In the genomic region with DNA sequence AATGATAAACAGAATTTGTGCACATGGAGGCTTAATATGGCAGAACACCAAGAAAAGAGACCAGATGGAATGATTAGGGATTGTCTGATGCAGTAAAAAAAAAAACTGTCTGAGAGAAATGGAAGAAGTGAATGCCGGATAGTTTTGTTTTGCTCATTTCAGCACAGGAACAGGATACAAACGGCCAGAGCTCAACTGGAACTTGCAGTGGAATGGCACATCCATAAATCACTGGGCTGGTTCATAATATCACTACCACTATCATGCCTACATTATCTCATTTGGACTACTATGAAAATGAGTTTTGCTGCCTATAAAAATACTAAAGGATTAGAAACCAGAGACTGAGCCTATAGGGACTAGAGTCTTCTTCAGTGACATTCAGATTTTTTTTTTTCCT, we compare ENCODE assay signal across 28 cellular contexts. TPM values are rescaled to one million over a fixed set of nuclear protein-coding genes. Genes with fewer than 3 reads are reported as not detected.
A peak's percentile ranks its signal among the peaks of the same experiment; 100 is the strongest.
DNase-seq lines count a peak whose midpoint lies in the region; ATAC-seq, FAIRE-seq and TF ChIP-seq lines count a peak whose summit lies in the region.
"Had no signal": no experiment of that assay in that cellular context is flagged by ENCODE, and none has a peak within 500 bp of the region (broad histone marks: within the 10 kb centered on the region; RNA-seq: fewer than 3 reads in every experiment).

No MANE protein-coding gene starts in this region.

- H4K20me1 ChIP-seq in astrocyte (ENCODE audit: insufficient read depth, low read length) (peaks cover 46% of the 10 kb centered on the region), endothelial cell of umbilical vein (replicated peaks; ENCODE audit: control insufficient read depth, extremely low read depth, insufficient read depth, low read length) (peaks cover 4% of the 10 kb centered on the region)

- CTCF ChIA-PET in endothelial cell of umbilical vein (lab: Charles Lee) = interaction anchor here (1.1 kb wide), 2 partner anchors 78 to 168 kb away, joined by 3 to 4 read pairs; a partner anchor contains a TSS

- H3K4me1 ChIP-seq in astrocyte (ENCODE audit: insufficient read depth, low read length) (peaks cover 4% of the 10 kb centered on the region), endothelial cell of umbilical vein (ENCODE audit: control insufficient read depth, extremely low read depth, insufficient read depth, low read length) (peaks cover 3% of the 10 kb centered on the region)

- peaks cover 45% of the 10 kb centered on the region for H3K4me1 Mint-ChIP-seq in stimulated activated naive CD8-positive, alpha-beta T cell treated with anti-CD3 and anti-CD28 coated beads, Interleukin-15, Interleukin-2, amounts not matched to agents 100 ng/mL and 50 ng/mL, for 24 hours (ENCODE audit: low read depth)
- peaks cover 31% of the 10 kb centered on the region for H3K4me1 Mint-ChIP-seq in stimulated activated naive CD8-positive, alpha-beta T cell treated with anti-CD3 and anti-CD28 coated beads, Interleukin-15, amount 100 ng/mL, for 72 hours
- H3K4me1 Mint-ChIP-seq in astrocyte (ENCODE audit: low read depth, unreplicated experiment) = peaks cover 46% of the 10 kb centered on the region

- no peak overlapping the region for H3K4me3 Mint-ChIP-seq in stimulated activated naive CD8-positive, alpha-beta T cell treated with anti-CD3 and anti-CD28 coated beads, Interleukin-15, Interleukin-2, amounts not matched to agents 100 ng/mL and 50 ng/mL, for 24 hours
- H3K4me3 Mint-ChIP-seq in stimulated activated naive CD8-positive, alpha-beta T cell treated with anti-CD3 and anti-CD28 coated beads, Interleukin-15, amount 100 ng/mL, for 72 hours = no peak overlapping the region
- no peak overlapping the region for H3K4me3 Mint-ChIP-seq in astrocyte (ENCODE audit: unreplicated experiment)
- H3K4me3 Mint-ChIP-seq: CD4-positive, alpha-beta memory T cell had no signal

- FAIRE-seq in astrocyte (lab: Jason Lieb, UNC) (peak; percentile 5), endothelial cell of umbilical vein (lab: Jason Lieb, UNC) (no peak)
- FAIRE-seq: A549, GM12878, HTR-8/SVneo had no signal

- H3K9ac ChIP-seq in astrocyte (ENCODE audit: low read length) (no peak overlapping the region), endothelial cell of umbilical vein (replicated peaks; ENCODE audit: extremely low read depth, insufficient read depth, low read length) (no peak overlapping the region)

- POLR2A ChIA-PET in endothelial cell of umbilical vein (lab: Charles Lee) = no interaction called here

- no TSS peak for BruUV-seq in endothelial cell of umbilical vein (replicated peaks; lab: Mats Ljungman, UMichigan)

- no peaks in the 10 kb centered on the region for H3K9me1 ChIP-seq in endothelial cell of umbilical vein (replicated peaks; ENCODE audit: control insufficient read depth, extremely low read depth, insufficient read depth, low read length)

- H3K79me2 ChIP-seq in astrocyte (ENCODE audit: insufficient read depth, low read length) = peaks cover 84% of the 10 kb centered on the region
- peaks cover 39% of the 10 kb centered on the region for H3K79me2 ChIP-seq in endothelial cell of umbilical vein (ENCODE audit: control insufficient read depth, insufficient read depth, low read length)

- H3K27me3 Mint-ChIP-seq in stimulated activated naive CD8-positive, alpha-beta T cell treated with anti-CD3 and anti-CD28 coated beads, Interleukin-15, Interleukin-2, amounts not matched to agents 100 ng/mL and 50 ng/mL, for 24 hours = no peaks in the 10 kb centered on the region
- no peaks in the 10 kb centered on the region for H3K27me3 Mint-ChIP-seq in stimulated activated naive CD8-positive, alpha-beta T cell treated with anti-CD3 and anti-CD28 coated beads, Interleukin-15, amount 100 ng/mL, for 72 hours
- no peaks in the 10 kb centered on the region for H3K27me3 Mint-ChIP-seq in astrocyte (ENCODE audit: low read depth, unreplicated experiment)
- H3K27me3 Mint-ChIP-seq: CD4-positive, alpha-beta memory T cell had no signal

- dilution Hi-C loops in endothelial cell of umbilical vein (cut with MboI; ENCODE audit: extremely low pct_ligation_motif_present, low sequenced_read_pairs) = no loop called here

- H3K36me3 ChIP-seq in astrocyte (ENCODE audit: insufficient read depth, low read length) = peaks cover 7% of the 10 kb centered on the region
- peaks cover 3 to 8% of the 10 kb centered on the region in 2 experiments for H3K36me3 ChIP-seq in endothelial cell of umbilical vein (ENCODE audit: control insufficient read depth in 2 of 2, extremely low read depth in 1 of 2, insufficient read depth in 2 of 2, low read length in 2 of 2)
- H3K36me3 ChIP-seq: MG63 had no signal

- H3K4me2 ChIP-seq in astrocyte (ENCODE audit: low read length) (no peak overlapping the region), endothelial cell of umbilical vein (ENCODE audit: insufficient read depth, low read length) (no peak overlapping the region)
- H3K4me2 ChIP-seq: A549 had no signal

- no peaks in the 10 kb centered on the region for H3K9me3 Mint-ChIP-seq in stimulated activated naive CD8-positive, alpha-beta T cell treated with anti-CD3 and anti-CD28 coated beads, Interleukin-15, Interleukin-2, amounts not matched to agents 100 ng/mL and 50 ng/mL, for 24 hours
- H3K9me3 Mint-ChIP-seq in stimulated activated naive CD8-positive, alpha-beta T cell treated with anti-CD3 and anti-CD28 coated beads, Interleukin-15, amount 100 ng/mL, for 72 hours = no peaks in the 10 kb centered on the region
- H3K9me3 Mint-ChIP-seq in astrocyte (ENCODE audit: unreplicated experiment) = no peaks in the 10 kb centered on the region
- H3K9me3 Mint-ChIP-seq: CD4-positive, alpha-beta memory T cell had no signal

- H3K27ac ChIP-seq in astrocyte (ENCODE audit: low read depth, low read length) = no peak overlapping the region
- H3K27ac ChIP-seq in endothelial cell of umbilical vein (ENCODE audit: insufficient read depth, low read depth, low read length) = no peak overlapping the region
- H3K27ac ChIP-seq: A549, RWPE1 had no signal

- H3K4me3 ChIP-seq in astrocyte (ENCODE audit: insufficient read depth, low read depth, low read length) (no peak overlapping the region), endothelial cell of umbilical vein (replicated peaks in 1 of 3; ENCODE audit: insufficient read depth in 1 of 3, low read depth in 1 of 3, low read length in 3 of 3) (no peak overlapping the region)
- H3K4me3 ChIP-seq: A549, GM12878, MG63 had no signal

- TF ChIP-seq POLR2A in endothelial cell of umbilical vein (IDR thresholded peaks at IDR 0.05; ENCODE audit: low read depth, low read length) = no peak

- intact Hi-C loops in endothelial cell of umbilical vein (cut with micrococcal nuclease) = no loop called here

- H2AFZ ChIP-seq in astrocyte (ENCODE audit: low read depth, low read length) = no peak overlapping the region
- H2AFZ ChIP-seq in endothelial cell of umbilical vein (ENCODE audit: low read depth, low read length) = no peak overlapping the region

- peak overlapping the region; percentile 13 for H3K27ac Mint-ChIP-seq in stimulated activated naive CD8-positive, alpha-beta T cell treated with anti-CD3 and anti-CD28 coated beads, Interleukin-15, Interleukin-2, amounts not matched to agents 100 ng/mL and 50 ng/mL, for 24 hours
- no peak overlapping the region for H3K27ac Mint-ChIP-seq in stimulated activated naive CD8-positive, alpha-beta T cell treated with anti-CD3 and anti-CD28 coated beads, Interleukin-15, amount 100 ng/mL, for 72 hours
- H3K27ac Mint-ChIP-seq in astrocyte (ENCODE audit: unreplicated experiment) = no peak overlapping the region

- H3K9me3 ChIP-seq in astrocyte (ENCODE audit: insufficient read depth, low read depth, low read length) (no peaks in the 10 kb centered on the region), endothelial cell of umbilical vein (replicated peaks; ENCODE audit: control insufficient read depth, insufficient read depth, low read length) (no peaks in the 10 kb centered on the region)
- H3K9me3 ChIP-seq: A549, Caco-2, MG63 had no signal

- no peak for ATAC-seq in stimulated activated naive CD8-positive, alpha-beta T cell treated with anti-CD3 and anti-CD28 coated beads, Interleukin-15, amount 100 ng/mL, for 72 hours
- no peak for ATAC-seq in HG03439 (IDR thresholded peaks at IDR 0.05; ENCODE audit: unreplicated experiment)
- ATAC-seq: A549, GM12878, Panc1 had no signal

- H3K36me3 Mint-ChIP-seq in stimulated activated naive CD8-positive, alpha-beta T cell treated with anti-CD3 and anti-CD28 coated beads, Interleukin-15, Interleukin-2, amounts not matched to agents 100 ng/mL and 50 ng/mL, for 24 hours (ENCODE audit: low read depth) = peaks cover 69% of the 10 kb centered on the region
- H3K36me3 Mint-ChIP-seq in astrocyte (ENCODE audit: low read depth, unreplicated experiment) = no peaks in the 10 kb centered on the region

- H3K27me3 ChIP-seq in astrocyte (ENCODE audit: insufficient read depth, low read length) (no peaks in the 10 kb centered on the region), endothelial cell of umbilical vein (ENCODE audit: control insufficient read depth in 2 of 2, insufficient read depth in 2 of 2, low read length in 2 of 2) (no peaks in the 10 kb centered on the region)
- H3K27me3 ChIP-seq: MG63 had no signal

- TF ChIP-seq CTCF in astrocyte (IDR thresholded peaks at IDR 0.05; ENCODE audit: insufficient read depth, low read depth, low read length) (no peak), endothelial cell of umbilical vein (IDR thresholded peaks at IDR 0.05; ENCODE audit: extremely low read depth in 1 of 2, insufficient read depth in 1 of 2, low read depth in 1 of 2, low read length in 2 of 2) (no peak)

- DNase-seq in stimulated activated naive CD8-positive, alpha-beta T cell treated with anti-CD3 and anti-CD28 coated beads, Interleukin-15, amount 100 ng/mL, for 72 hours = no peak
- DNase-seq in astrocyte (ENCODE audit: low read depth) (no peak), endothelial cell of umbilical vein (ENCODE audit: low read depth, low spot score) (peak; percentile 15), T-helper 1 cell (no peak)
- no peak for DNase-seq in activated naive CD4-positive, alpha-beta T cell treated with anti-CD3 and anti-CD28 coated beads, Interleukin-2, amount 50 U/mL, for 16 hours
- DNase-seq: AML-193; C1 segment of cervical spinal cord; Caco-2; CD4-positive, alpha-beta memory T cell; DMS79; EL; GDM1; KBM-7; MG63; NCI-H1105 treated with DMSO at 0.1 percent for 48 hours; NCI-H146; NCI-H2029; NCI-H2227 treated with DMSO at 0.1 percent for 48 hours; NCI-H510A; NCI-H69; SHP77 had no signal

TF ChIP-seq in endothelial cell of umbilical vein, 7 proteins besides CTCF, POLR2A, EP300 and RAD21 (continues in another document):
- no peak for TF ChIP-seq EZH2 (IDR thresholded peaks at IDR 0.05; ENCODE audit: borderline replicate concordance, low read depth, low read length, severe bottlenecking)

RNA-seq across cellular contexts. Expression of a gene that starts 9.7 kb away (rescaled TPM):
- total RNA-seq in astrocyte = 73.9 and 76.8 TPM in 2 replicates
- 41.5 and 46.8 TPM in 2 replicates for total RNA-seq in endothelial cell of umbilical vein
- polyA plus RNA-seq in endothelial cell of umbilical vein = 5.1 and 8.1 TPM in 2 replicates
- polyA plus RNA-seq in endothelial cell of umbilical vein (2011; cell fraction: cytosol; rRNA removed) = 6.6 TPM in 2 replicates
- 36.1 and 47.8 TPM in 2 replicates for polyA plus RNA-seq in endothelial cell of umbilical vein (2011; cell fraction: nucleus; rRNA removed)
- 18.3 and 23.2 TPM in 2 replicates for polyA plus RNA-seq in endothelial cell of umbilical vein (2012)
- 46.0 and 53.6 TPM in 2 replicates for polyA minus RNA-seq in endothelial cell of umbilical vein
- 27.3 TPM for polyA minus RNA-seq in endothelial cell of umbilical vein (2011; cell fraction: cytosol; rRNA and poly(A)+ RNA removed)
- 65.6 and 103 TPM in 2 replicates for polyA minus RNA-seq in endothelial cell of umbilical vein (2011; cell fraction: nucleus; rRNA and poly(A)+ RNA removed)
